8 cellular contexts compared by ENCODE assay signal in the genomic region with DNA sequence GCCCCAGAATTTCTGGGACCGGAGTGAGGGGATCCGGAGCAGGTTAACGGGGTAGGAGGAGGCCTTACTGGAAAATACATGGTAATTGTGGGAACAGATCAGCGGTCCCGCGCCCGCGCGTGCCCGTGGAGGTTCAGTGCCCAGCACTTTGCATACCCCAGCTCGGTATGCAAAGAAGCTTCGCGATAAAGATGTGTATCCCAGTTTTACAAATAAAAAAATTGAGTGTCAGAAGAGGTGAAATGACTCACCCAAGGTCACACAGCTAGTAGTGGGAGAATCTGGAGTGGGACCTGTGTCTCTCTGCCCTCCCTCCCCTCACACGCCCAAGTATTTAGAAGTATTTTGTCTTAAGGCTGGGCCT. TPM values are rescaled to one million over a fixed set of nuclear protein-coding genes. Genes with fewer than 3 reads are reported as not detected.
DNase-seq lines count a peak whose midpoint lies in the region; ATAC-seq and TF ChIP-seq lines count a peak whose summit lies in the region.

No MANE protein-coding gene starts in this region.

- ATAC-seq in heart left ventricle (no peak), GM18502 (IDR thresholded peaks at IDR 0.05; ENCODE audit: poor library complexity, unreplicated experiment) (no peak)

- no peak for TF ChIP-seq CTCF in heart left ventricle (IDR thresholded peaks at IDR 0.05)
- TF ChIP-seq CTCF in mammary epithelial cell (conservative IDR thresholded peaks at IDR 0.05 in 1 of 2, IDR thresholded peaks at IDR 0.05 in 1 of 2; ENCODE audit: extremely low read depth in 1 of 2, insufficient read depth in 1 of 2, low read depth in 1 of 2, low read length in 2 of 2): no peak

- intact Hi-C loops in heart left ventricle (cut with DNase I) (loop anchor here (2.0 to 10.0 kb wide), 13 partner anchors 40 to 165 kb away; no protein-coding TSS in a partner anchor), cardiac septum (cut with DNase I) (loop anchor here (5.0 kb wide), 2 partner anchors 35 to 145 kb away; no protein-coding TSS in a partner anchor), mammary epithelial cell (cut with micrococcal nuclease) (no loop called here)

- H3K4me2 ChIP-seq in mammary epithelial cell (ENCODE audit: insufficient read depth, low read depth, low read length): peak overlapping the region; percentile 95

- no peaks in the 10 kb centered on the region for H3K79me2 ChIP-seq in mammary epithelial cell (ENCODE audit: insufficient read depth, low read length)

- H3K9me3 ChIP-seq in heart left ventricle: no peaks in the 10 kb centered on the region
- no peaks in the 10 kb centered on the region for H3K9me3 ChIP-seq in mammary epithelial cell (replicated peaks; ENCODE audit: insufficient read depth, low read length)
- no peaks in the 10 kb centered on the region for H3K9me3 ChIP-seq in mucosa of rectum (ENCODE audit: control insufficient read depth in 2 of 2, low read length in 2 of 2)

- H3K27me3 ChIP-seq in heart left ventricle (peaks cover 0 to 11% (median 0%) of the 10 kb centered on the region in 9 donors), mammary epithelial cell (ENCODE audit: insufficient read depth, low read length) (no peaks in the 10 kb centered on the region), mucosa of rectum (ENCODE audit: control insufficient read depth in 2 of 2, insufficient read depth in 2 of 2, low read length in 2 of 2) (no peaks in the 10 kb centered on the region)

- H4K20me1 ChIP-seq in mammary epithelial cell (ENCODE audit: insufficient read depth, low read length): peaks cover 2% of the 10 kb centered on the region

- H3K4me1 ChIP-seq in heart left ventricle: peaks cover 3 to 61% (median 37%) of the 10 kb centered on the region in 12 donors
- H3K4me1 ChIP-seq in mammary epithelial cell (ENCODE audit: insufficient read depth, low read length): peaks cover 20% of the 10 kb centered on the region
- peaks cover 58 to 67% of the 10 kb centered on the region in 2 donors for H3K4me1 ChIP-seq in mucosa of rectum (ENCODE audit: control insufficient read depth in 2 of 2, insufficient read depth in 2 of 2, low read length in 2 of 2)
- H3K4me1 ChIP-seq in urinary bladder (ENCODE audit: insufficient read depth): no peaks in the 10 kb centered on the region

- no TSS peak for BruUV-seq in mammary epithelial cell (replicated peaks; lab: Mats Ljungman, UMichigan)

- DNase-seq in heart left ventricle (peak in 1 of 5 donors; percentile 36), cardiac septum (ENCODE audit: low spot score) (no peak), mammary epithelial cell (no peak), inferior parietal cortex (ENCODE audit: extremely low spot score) (no peak), LoVo (ENCODE audit: low spot score) (no peak)

- in situ Hi-C loops in mammary epithelial cell (cut with MboI; ENCODE audit: low sequenced_read_pairs in 2 of 2): no loop called here

- H3K4me3 ChIP-seq in heart left ventricle (peak overlapping the region; percentile 73 to 98 (median 88)), mammary epithelial cell (replicated peaks in 1 of 3; ENCODE audit: insufficient read depth in 1 of 3, low read depth in 2 of 3, low read length in 3 of 3) (peak overlapping the region in 2 of 3 experiments; percentile 57 to 62), mucosa of rectum (ENCODE audit: low read length in 2 of 2) (peak overlapping the region; percentile 63 to 69), urinary bladder (ENCODE audit: low read depth, low read length) (peak overlapping the region; percentile 72)

- dilution Hi-C loops in mammary epithelial cell (cut with HindIII; ENCODE audit: low sequenced_read_pairs): loop anchor here (5.0 kb wide), 1 partner anchor 55 kb away; no protein-coding TSS in a partner anchor

- peaks cover 0 to 25% (median 10%) of the 10 kb centered on the region in 9 donors for H3K36me3 ChIP-seq in heart left ventricle
- no peaks in the 10 kb centered on the region for H3K36me3 ChIP-seq in mammary epithelial cell (ENCODE audit: insufficient read depth, low read length)
- peaks cover 0 to 5% of the 10 kb centered on the region in 2 donors for H3K36me3 ChIP-seq in mucosa of rectum (ENCODE audit: control insufficient read depth in 2 of 2, insufficient read depth in 2 of 2, low read length in 2 of 2)
- H3K36me3 ChIP-seq in urinary bladder (ENCODE audit: insufficient read depth): no peaks in the 10 kb centered on the region

- H3K9ac ChIP-seq in mammary epithelial cell (ENCODE audit: insufficient read depth, low read length): no peak overlapping the region
- H3K9ac ChIP-seq in mucosa of rectum (ENCODE audit: low read depth in 1 of 2, low read length in 2 of 2): peak overlapping the region; percentile 72 to 91

- H2AFZ ChIP-seq in mammary epithelial cell (ENCODE audit: low read depth, low read length): no peak overlapping the region

- WGBS in heart left ventricle, 4 donors: 13 to 36% (median 22%) methylated on average over 14 of the region's 14 CpGs
- WGBS in mammary epithelial cell (ENCODE audit: low coverage, missing lambda C conversion rate): 77% methylated on average over 11 of the region's 14 CpGs
- WGBS in urinary bladder: 8% methylated on average over 14 of the region's 14 CpGs

- TF ChIP-seq POLR2A in heart left ventricle (IDR thresholded peaks at IDR 0.05): no peak

- H3K27ac ChIP-seq in heart left ventricle (peak overlapping the region; percentile 93 to 99 (median 98)), mammary epithelial cell (ENCODE audit: insufficient read depth, low read depth, low read length) (no peak overlapping the region), mucosa of rectum (ENCODE audit: low read depth in 2 of 2, low read length in 2 of 2) (peak overlapping the region; percentile 79 to 83), urinary bladder (ENCODE audit: low read depth) (peak overlapping the region; percentile 71)

- CTCF ChIA-PET in mammary epithelial cell (lab: Charles Lee; ENCODE audit: low non-redundant PET): no interaction called here

RNA-seq across cellular contexts. Expression of gene NEURL1B, which starts 1.0 kb away (rescaled TPM):
- 10 to 100 TPM; 16.1 to 47.1 (median 25.8) TPM for total RNA-seq in heart left ventricle
- 10 to 100 TPM; 11.8 to 37.9 TPM for polyA plus RNA-seq in heart left ventricle
- total RNA-seq in cardiac septum: 19.7 TPM
- total RNA-seq in mammary epithelial cell: 1 to 10 TPM in 1 of 2 donors, under 1 TPM in 1; 0.50 to 2.9 TPM
- polyA plus RNA-seq in mammary epithelial cell: 1.5 TPM
- polyA minus RNA-seq in mammary epithelial cell: 0.36 TPM
- total RNA-seq in urinary bladder: 52.4 TPM
- 51.9 TPM for polyA plus RNA-seq in urinary bladder
